ENCODE assay signal across 8 cellular contexts in the genomic region with DNA sequence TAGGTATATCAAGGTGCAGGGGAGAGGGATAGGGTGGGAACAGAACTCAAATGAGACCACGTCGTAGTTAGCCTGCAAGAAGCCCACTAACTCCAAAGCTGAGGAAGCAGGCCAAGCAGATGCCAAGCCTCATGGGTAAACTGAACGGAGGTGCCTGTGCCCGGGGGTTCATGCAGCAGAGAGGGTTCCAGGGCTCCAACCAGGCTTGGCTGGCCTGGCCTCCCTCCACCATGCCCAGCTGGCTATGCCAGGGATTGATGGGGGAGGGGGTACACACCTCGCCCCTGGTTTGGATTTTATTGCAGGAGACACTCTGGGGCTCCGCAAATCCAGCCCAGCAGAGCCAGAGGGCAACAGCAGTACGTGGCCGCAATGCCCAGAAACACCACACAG. TPM values are rescaled to one million over a fixed set of nuclear protein-coding genes. Genes with fewer than 3 reads are reported as not detected.
DNase-seq lines count a peak whose midpoint lies in the region; TF ChIP-seq lines count a peak whose summit lies in the region.
"Had no signal": no experiment of that assay in that cellular context is flagged by ENCODE, and none has a peak within 500 bp of the region (broad histone marks: within the 10 kb centered on the region; RNA-seq: fewer than 3 reads in every experiment).

No MANE protein-coding gene starts in this region.

- no CpG with 5 or more reads among the region's 8 CpGs for WGBS in H9 (ENCODE audit: extremely low coverage, insufficient read length, low lambda C conversion rate)

- no peak overlapping the region for H3K56ac ChIP-seq in H9 (ENCODE audit: insufficient read length, low read depth, low read length)

- H3K36me3 Mint-ChIP-seq in H9 (ENCODE audit: insufficient read depth in 1 of 3, low read depth in 3 of 3) = peaks cover 0 to 2% (median 0%) of the 10 kb centered on the region in 3 experiments; a peak in 2 of 7 replicates

- H2BK120ac ChIP-seq in H9 (ENCODE audit: low read depth, low read length, poor library complexity, severe bottlenecking) = no peak overlapping the region

- H3K4ac ChIP-seq in H9 (ENCODE audit: low read depth, low read length) = no peak overlapping the region

- no peaks in the 10 kb centered on the region for H3K23me2 ChIP-seq in H9 (ENCODE audit: insufficient read length, low read depth, low read length, poor library complexity, severe bottlenecking)

- peaks cover 16% of the 10 kb centered on the region for H3K36me3 ChIP-seq in neutrophil

- no peaks in the 10 kb centered on the region for H3K9me3 Mint-ChIP-seq in H9

- H3K27ac Mint-ChIP-seq in H9 = peak overlapping the region in 2 of 3 experiments; percentile 75 to 84; a peak in 2 of 7 replicates

- TF ChIP-seq CTCF in H9 (conservative IDR thresholded peaks at IDR 0.05) = no peak
- TF ChIP-seq CTCF in neutrophil (IDR thresholded peaks at IDR 0.05) = no peak

- H2AK5ac ChIP-seq in H9 (ENCODE audit: insufficient read length, low read length) = no peak overlapping the region

- no peak overlapping the region for H3K4me2 ChIP-seq in H9 (ENCODE audit: insufficient read depth, insufficient read length, low read length)

- H3K27me3 ChIP-seq in H9 (ENCODE audit: insufficient read depth, low read length) = no peaks in the 10 kb centered on the region
- H3K27me3 ChIP-seq in neutrophil = no peaks in the 10 kb centered on the region

- H3K23ac ChIP-seq in H9 (ENCODE audit: insufficient read length, low read depth, low read length) = no peak overlapping the region

- no peak overlapping the region for H3K27ac ChIP-seq in H9 (ENCODE audit: insufficient read length, low read depth, low read length)
- H3K27ac ChIP-seq in cingulate gyrus (ENCODE audit: low read depth, low read length) = peak overlapping the region; percentile 54
- H3K27ac ChIP-seq in neutrophil = peak overlapping the region; percentile 98

- H2BK20ac ChIP-seq in H9 (ENCODE audit: low read depth, low read length, poor library complexity, severe bottlenecking) = no peak overlapping the region

- H2BK12ac ChIP-seq in H9 (ENCODE audit: insufficient read length, low read depth, low read length) = no peak overlapping the region

- no peak overlapping the region for H3T11ph ChIP-seq in H9 (ENCODE audit: low read length)

- H4K5ac ChIP-seq in H9 (ENCODE audit: insufficient read length, low read depth, low read length) = no peak overlapping the region

- no peak overlapping the region for H4K91ac ChIP-seq in H9 (ENCODE audit: insufficient read length, low read depth, low read length)

- H3K14ac ChIP-seq in H9 (ENCODE audit: insufficient read depth, low read length) = no peak overlapping the region

- no peak overlapping the region for H2BK15ac ChIP-seq in H9 (ENCODE audit: low read depth, low read length)

- H3K4me1 ChIP-seq in H9 (ENCODE audit: insufficient read depth, low read length) (peaks cover 13% of the 10 kb centered on the region), neutrophil (ENCODE audit: control insufficient read depth in 1 of 2, insufficient read depth in 1 of 2, low read depth in 1 of 2, low read length in 1 of 2) (peaks cover 100% of the 10 kb centered on the region in 2 experiments)

- no peaks in the 10 kb centered on the region for H3K27me3 Mint-ChIP-seq in H9 (ENCODE audit: low read depth)

- no peak overlapping the region for H2AFZ ChIP-seq in H9 (ENCODE audit: low read length)

- no peak overlapping the region for H4K8ac ChIP-seq in H9 (replicated peaks; ENCODE audit: insufficient read length, low read depth, low read length)

- H3K79me1 ChIP-seq in H9 (ENCODE audit: insufficient read depth, low read depth, low read length, poor library complexity, severe bottlenecking) = peaks cover 5% of the 10 kb centered on the region

- H3K79me2 ChIP-seq in H9 (ENCODE audit: insufficient read depth, low read length) = peaks cover 29% of the 10 kb centered on the region; the same call in 1 of the 2 replicates

- peak overlapping the region; percentile 60 to 68 for H3K4me3 ChIP-seq in neutrophil (ENCODE audit: low read depth in 1 of 2, low read length in 1 of 2)
- H3K4me3 ChIP-seq: SK-N-MC had no signal

- H4K20me1 ChIP-seq in H9 (ENCODE audit: control insufficient read depth, insufficient read depth, insufficient read length) = no peaks in the 10 kb centered on the region

- DNase-seq in H9 = no peak
- DNase-seq in OCI-M2 (lab: John Stamatoyannopoulos, UW; ENCODE audit: unreplicated experiment) = no peak
- no peak for DNase-seq in HT-29 (ENCODE audit: low spot score)
- DNase-seq in iPS-NIHi7 (ENCODE audit: extremely low spot score) = no peak
- DNase-seq: NCI-H2107 had no signal

- H3K4me3 Mint-ChIP-seq in H9 = no peak overlapping the region

- H2BK5ac ChIP-seq in H9 (ENCODE audit: insufficient read length, low read length) = no peak overlapping the region

- no peak overlapping the region for H3K18ac ChIP-seq in H9 (ENCODE audit: insufficient read length, low read depth, low read length)

- H3K9me3 ChIP-seq in H9 (ENCODE audit: control insufficient read depth, low read depth, low read length) (no peaks in the 10 kb centered on the region), neutrophil (no peaks in the 10 kb centered on the region)

- no peak overlapping the region for H3K9ac ChIP-seq in H9 (ENCODE audit: extremely low read depth, insufficient read length, low read length)

- peaks cover 59 to 61% of the 10 kb centered on the region in 2 experiments for H3K4me1 Mint-ChIP-seq in H9

RNA-seq across cellular contexts. Expression of a gene that starts 27.3 kb away (rescaled TPM):
- 88.9 and 92.8 TPM in 2 replicates for total RNA-seq in H9 (2021)
- 59.7 and 63.0 TPM in 2 replicates for total RNA-seq in HT-29 (2014; rRNA removed; shearing (Covaris generic))

RNA-seq across cellular contexts. Expression of a gene that starts 37.3 kb away (rescaled TPM):
- 2,950 and 3,019 TPM in 2 replicates for total RNA-seq in H9 (2021)
- total RNA-seq in HT-29 (2014; rRNA removed; shearing (Covaris generic)) = 5,263 and 5,354 TPM in 2 replicates

RNA-seq across cellular contexts. Expression of a gene that starts 43.7 kb away (rescaled TPM):
- total RNA-seq in H9 (2021) = 125 and 137 TPM in 2 replicates
- total RNA-seq in HT-29 (2014; rRNA removed; shearing (Covaris generic)) = 217 and 227 TPM in 2 replicates

RNA-seq across cellular contexts. Expression of a gene that starts 53.5 kb away (rescaled TPM):
- total RNA-seq in H9 (2021) = 2,441 and 2,702 TPM in 2 replicates
- total RNA-seq in HT-29 (2014; rRNA removed; shearing (Covaris generic)) = under 0.01 TPM in 1 of 2 replicates, not detected in the other

RNA-seq across cellular contexts. Expression of a gene that starts 54.8 kb away (rescaled TPM):
- 3,262 and 3,277 TPM in 2 replicates for total RNA-seq in H9 (2021)
- under 0.01 TPM in 1 of 2 replicates, not detected in the other for total RNA-seq in HT-29 (2014; rRNA removed; shearing (Covaris generic))
